10 cellular contexts compared by ENCODE assay signal in the genomic region with DNA sequence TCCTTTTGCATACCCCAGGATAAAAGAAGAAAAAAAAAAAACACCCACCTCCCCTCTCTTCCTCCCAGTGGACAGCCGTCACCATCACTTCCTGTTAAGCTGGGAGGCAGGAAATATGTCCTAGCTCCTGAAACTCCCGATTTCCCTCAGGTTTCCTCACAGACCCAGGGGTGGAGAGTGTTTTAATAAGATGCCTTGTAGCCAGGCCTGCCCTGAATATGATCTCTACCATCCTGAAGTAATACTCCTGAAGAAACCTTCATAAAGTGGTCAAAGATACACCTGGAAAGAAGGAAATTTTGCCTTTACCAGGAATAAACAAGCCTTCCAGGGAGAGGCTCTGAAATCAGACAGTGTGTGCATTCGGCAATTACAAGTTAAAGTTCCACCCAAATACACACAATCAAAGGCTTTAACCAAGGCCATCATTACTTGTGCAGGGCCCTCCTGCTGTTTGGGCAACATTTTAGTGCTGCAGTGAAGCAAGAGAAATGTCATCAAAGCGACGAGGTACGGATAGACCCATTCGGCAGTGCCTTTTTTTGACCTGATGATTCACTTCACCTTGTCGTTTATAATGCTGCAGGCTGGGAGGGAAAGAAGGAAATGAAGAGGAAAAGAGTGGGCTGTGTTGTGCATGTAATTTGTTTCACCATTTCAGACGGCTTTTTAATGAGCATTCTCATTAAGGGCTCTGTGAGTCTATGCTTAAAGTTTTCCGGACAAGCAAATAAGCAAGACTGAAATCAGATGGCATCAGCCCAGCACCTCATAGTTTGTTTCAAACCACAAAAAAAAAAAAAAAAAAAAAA. TPM values are rescaled to one million over a fixed set of nuclear protein-coding genes. Genes with fewer than 3 reads are reported as not detected.
DNase-seq lines count a peak whose midpoint lies in the region; ATAC-seq, FAIRE-seq and TF ChIP-seq lines count a peak whose summit lies in the region.
"Had no signal": no experiment of that assay in that cellular context is flagged by ENCODE, and none has a peak within 500 bp of the region (broad histone marks: within the 10 kb centered on the region; RNA-seq: fewer than 3 reads in every experiment).

No MANE protein-coding gene starts in this region.

- peak overlapping the region; percentile 37 to 86 (median 71) for H3K27ac Mint-ChIP-seq in brain
- H3K27ac Mint-ChIP-seq: activated CD4-positive, alpha-beta T cell treated with anti-CD3 and anti-CD28 coated beads, Interleukin-2, amount 10 ng/mL, durations not matched to agents 7 days and 5 days had no signal

- no peaks in the 10 kb centered on the region for H3K9me3 Mint-ChIP-seq in brain
- H3K9me3 Mint-ChIP-seq: activated CD4-positive, alpha-beta T cell treated with anti-CD3 and anti-CD28 coated beads, Interleukin-2, amount 10 ng/mL, durations not matched to agents 7 days and 5 days had no signal

- H3K9me3 ChIP-seq in heart right ventricle (no peaks in the 10 kb centered on the region), right lobe of liver (no peaks in the 10 kb centered on the region), transverse colon (no peaks in the 10 kb centered on the region)
- H3K9me3 ChIP-seq: BE2C had no signal

- in situ Hi-C loops in transverse colon (cut with MboI; ENCODE audit: low pct_ligation_motif_present in 1 of 4, low pct_unique_long_range_greater_than_20kb in 1 of 4, low sequenced_read_pairs in 3 of 4) = no loop called here

- peaks cover 13% of the 10 kb centered on the region for H3K27me3 Mint-ChIP-seq in brain
- H3K27me3 Mint-ChIP-seq: activated CD4-positive, alpha-beta T cell treated with anti-CD3 and anti-CD28 coated beads, Interleukin-2, amount 10 ng/mL, durations not matched to agents 7 days and 5 days had no signal

- intact Hi-C loops in heart right ventricle (cut with DNase I) = loop anchor here in 5 of 10 donors (2.0 to 10.0 kb wide), 5 partner anchors 14 to 142 kb away; no protein-coding TSS in a partner anchor
- intact Hi-C loops in Right ventricle myocardium inferior (cut with DNase I) = no loop called here
- intact Hi-C loops in right lobe of liver (cut with DNase I) = no loop called here
- intact Hi-C loops in transverse colon (cut with DNase I; ENCODE audit: low total_unique reads) = no loop called here

- H3K4me1 ChIP-seq in heart right ventricle = peaks cover 26 to 76% (median 61%) of the 10 kb centered on the region in 9 donors
- peaks cover 0 to 24% (median 6%) of the 10 kb centered on the region in 4 donors for H3K4me1 ChIP-seq in right lobe of liver
- peaks cover 0 to 44% (median 27%) of the 10 kb centered on the region in 4 donors for H3K4me1 ChIP-seq in transverse colon
- H3K4me1 ChIP-seq: BE2C had no signal

- H3K27me3 ChIP-seq in heart right ventricle (no peaks in the 10 kb centered on the region), right lobe of liver (no peaks in the 10 kb centered on the region), transverse colon (no peaks in the 10 kb centered on the region)
- H3K27me3 ChIP-seq: BE2C had no signal

- peak overlapping the region; percentile 7 to 65 (median 25) for H3K4me3 Mint-ChIP-seq in brain
- H3K4me3 Mint-ChIP-seq: activated CD4-positive, alpha-beta T cell treated with anti-CD3 and anti-CD28 coated beads, Interleukin-2, amount 10 ng/mL, durations not matched to agents 7 days and 5 days had no signal

- peak; percentile 35 for TF ChIP-seq POLR2A in right lobe of liver (IDR thresholded peaks at IDR 0.05)
- no peak for TF ChIP-seq POLR2A in transverse colon (IDR thresholded peaks at IDR 0.05)
- TF ChIP-seq POLR2A in H54 (IDR thresholded peaks at IDR 0.05; ENCODE audit: low read depth, low read length) = no peak

- H3K4me3 ChIP-seq in heart right ventricle = no peak overlapping the region
- no peak overlapping the region for H3K4me3 ChIP-seq in right lobe of liver
- H3K4me3 ChIP-seq in transverse colon = no peak overlapping the region

- TF ChIP-seq CTCF in heart right ventricle (IDR thresholded peaks at IDR 0.05) = no peak
- TF ChIP-seq CTCF in brain (conservative IDR thresholded peaks at IDR 0.05) = no peak
- TF ChIP-seq CTCF in right lobe of liver (IDR thresholded peaks at IDR 0.05) = peak in 1 of 4 donors; percentile 1
- no peak for TF ChIP-seq CTCF in transverse colon (IDR thresholded peaks at IDR 0.05)

- 51 to 70% methylated on average over 10 of the region's 10 CpGs for WGBS in heart right ventricle, 2 donors
- WGBS in right lobe of liver (ENCODE audit: insufficient coverage, low coverage, low lambda C conversion rate, missing lambda C conversion rate) = 23% methylated on average over 10 of the region's 10 CpGs
- 21 to 33% methylated on average over 7 to 10 of the region's 10 CpGs for WGBS in transverse colon (ENCODE audit: low coverage in 1 of 2), 2 donors

- no peaks in the 10 kb centered on the region for H3K36me3 Mint-ChIP-seq in brain

- peak in 5 of 8 donors; percentile 16 to 69 (median 48) for ATAC-seq in heart right ventricle
- no peak for ATAC-seq in Right ventricle myocardium inferior
- ATAC-seq in right lobe of liver = peak; percentile 45 to 71 (median 54)

- no peaks in the 10 kb centered on the region for H3K36me3 ChIP-seq in heart right ventricle
- H3K36me3 ChIP-seq in right lobe of liver = no peaks in the 10 kb centered on the region
- H3K36me3 ChIP-seq in transverse colon = no peaks in the 10 kb centered on the region
- H3K36me3 ChIP-seq: BE2C had no signal

- DNase-seq in heart right ventricle = peak in 1 of 2 donors; percentile 23
- no peak for DNase-seq in Right ventricle myocardium inferior (ENCODE audit: missing footprints)
- DNase-seq in right lobe of liver = no peak
- peak; percentile 49 for DNase-seq in transverse colon
- no peak for DNase-seq in H54 (ENCODE audit: insufficient read length, low spot score)
- DNase-seq in stimulated activated CD4-positive, alpha-beta T cell treated with anti-CD3 and anti-CD28 coated beads, Interleukin-1b, Interleukin-23, amount 100 ng/mL, for 48 hours = no peak
- DNase-seq in activated naive CD4-positive, alpha-beta T cell treated with Interleukin-2 at 50 U/mL for 16 hours = no peak
- DNase-seq: activated CD4-positive, alpha-beta T cell treated with anti-CD3 and anti-CD28 coated beads, Interleukin-2, amount 10 ng/mL, durations not matched to agents 7 days and 5 days; BE2C had no signal

- TF ChIP-seq EP300 in transverse colon (IDR thresholded peaks at IDR 0.05; ENCODE audit: low read depth) = no peak

- H3K4me1 Mint-ChIP-seq in brain = peaks cover 62% of the 10 kb centered on the region
- H3K4me1 Mint-ChIP-seq: activated CD4-positive, alpha-beta T cell treated with anti-CD3 and anti-CD28 coated beads, Interleukin-2, amount 10 ng/mL, durations not matched to agents 7 days and 5 days had no signal

- no peak for FAIRE-seq in H54 (lab: Jason Lieb, UNC)

- peak overlapping the region; percentile 64 to 94 (median 71) for H3K27ac ChIP-seq in heart right ventricle
- H3K27ac ChIP-seq in right lobe of liver = peak overlapping the region; percentile 21 to 56 (median 30)
- peak overlapping the region; percentile 72 to 80 (median 75) for H3K27ac ChIP-seq in transverse colon

RNA-seq across cellular contexts. Expression of gene RASAL2, which starts 41.0 kb away (rescaled TPM):
- total RNA-seq in heart right ventricle = 10 to 100 TPM; 26.5 to 59.8 (median 40.0) TPM
- polyA plus RNA-seq in heart right ventricle = 1 to 10 TPM; 3.5 to 9.1 TPM
- total RNA-seq in Right ventricle myocardium inferior = 30.2 TPM
- 4.0 TPM for polyA plus RNA-seq in brain (ENCODE audit: insufficient read depth, low read depth, low replicate concordance)
- total RNA-seq in right lobe of liver = 1 to 10 TPM; 3.6 to 6.0 (median 5.2) TPM
- total RNA-seq in transverse colon = 10 to 100 TPM; 13.1 to 26.1 (median 19.8) TPM
- total RNA-seq: activated CD4-positive, alpha-beta T cell treated with anti-CD3 and anti-CD28 coated beads, Interleukin-2, amount 10 ng/mL, durations not matched to agents 7 days and 5 days had no signal
